7 cellular contexts compared by ENCODE assay signal in the genomic region with DNA sequence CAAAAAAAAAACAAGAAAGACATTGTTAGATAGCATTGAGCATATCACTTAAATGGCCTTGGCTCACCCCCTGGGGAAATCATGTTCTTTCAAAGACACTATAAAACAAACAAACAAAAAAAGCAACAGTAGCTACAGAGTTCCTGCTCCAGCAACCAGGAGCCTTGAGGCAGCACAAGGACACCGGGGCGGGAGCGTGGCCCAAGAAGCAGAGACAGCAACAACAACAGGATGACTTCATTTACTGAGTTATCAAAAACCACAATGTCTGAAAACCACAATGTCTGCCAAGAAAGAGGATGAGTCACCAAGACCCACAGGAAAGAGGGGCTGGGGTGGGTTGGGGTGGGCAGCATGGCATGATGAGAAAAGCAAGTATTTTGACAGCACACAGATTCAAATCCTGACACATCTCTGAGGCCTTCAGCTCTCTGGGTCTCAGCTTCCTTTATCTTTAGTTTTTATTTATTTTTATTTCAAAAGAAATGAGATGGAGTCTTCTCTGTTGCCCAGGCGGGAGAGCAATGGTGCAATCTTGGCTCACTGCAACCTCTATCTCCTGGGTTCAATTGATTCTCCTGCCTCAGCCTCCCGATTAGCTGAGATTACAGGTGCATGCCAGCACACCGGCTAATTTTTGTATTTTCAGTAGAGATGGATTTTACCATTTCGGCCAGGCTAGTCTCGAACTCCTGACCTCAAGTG. TPM values are rescaled to one million over a fixed set of nuclear protein-coding genes. Genes with fewer than 3 reads are reported as not detected.
DNase-seq lines count a peak whose midpoint lies in the region; ATAC-seq and TF ChIP-seq lines count a peak whose summit lies in the region.

No MANE protein-coding gene starts in this region.

- H3K4me1 Mint-ChIP-seq in naive thymus-derived CD4-positive, alpha-beta T cell = peaks cover 21 to 64% (median 32%) of the 10 kb centered on the region in 7 donors

- no peak overlapping the region for H3K4me3 ChIP-seq in astrocyte of the cerebellum (ENCODE audit: low read depth, low read length)
- no peak overlapping the region for H3K4me3 ChIP-seq in naive thymus-derived CD4-positive, alpha-beta T cell (ENCODE audit: low read length)

- intact Hi-C loops in naive thymus-derived CD4-positive, alpha-beta T cell (cut with micrococcal nuclease) = loop anchor here (1.0 to 5.0 kb wide), 10 partner anchors 14 to 340 kb away; partner anchors contain the start of genes ATP2B4 (in 2 of the 2) and LAX1 (in 1 of the 2)

- CTCF ChIA-PET in naive thymus-derived CD4-positive, alpha-beta T cell (lab: Charles Lee) = interaction anchor here (0.6 to 2.7 kb wide), 5 partner anchors 12 to 72 kb away, joined by 3 to 9 read pairs (median 4); partner anchors contain the start of gene ATP2B4

- peaks cover 11 to 21% of the 10 kb centered on the region in 2 donors for H3K4me1 ChIP-seq in naive thymus-derived CD4-positive, alpha-beta T cell (ENCODE audit: control insufficient read depth in 2 of 2, insufficient read depth in 2 of 2, low read length in 2 of 2)

- peaks cover 0 to 2% (median 0%) of the 10 kb centered on the region in 5 donors for H3K27me3 Mint-ChIP-seq in naive thymus-derived CD4-positive, alpha-beta T cell

- peak; percentile 94 for ATAC-seq in naive thymus-derived CD4-positive, alpha-beta T cell
- ATAC-seq in GM21786 (IDR thresholded peaks at IDR 0.05; ENCODE audit: unreplicated experiment) = no peak
- ATAC-seq in HG03025 (IDR thresholded peaks at IDR 0.05; ENCODE audit: low FRiP score, unreplicated experiment) = no peak

- peaks cover 0 to 8% (median 0%) of the 10 kb centered on the region in 5 donors for H3K36me3 Mint-ChIP-seq in naive thymus-derived CD4-positive, alpha-beta T cell

- DNase-seq in HS-5 (ENCODE audit: low read depth) = peak; percentile 93
- DNase-seq in T-helper 22 cell (ENCODE audit: low read depth) = peak; percentile 72
- peak; percentile 57 for DNase-seq in astrocyte of the cerebellum (ENCODE audit: low read depth)
- peak in 8 of 9 donors; percentile 37 to 66 (median 52) for DNase-seq in naive thymus-derived CD4-positive, alpha-beta T cell
- no peak for DNase-seq in NCI-H2029 (lab: John Stamatoyannopoulos, UW)

- no peaks in the 10 kb centered on the region for H3K36me3 ChIP-seq in naive thymus-derived CD4-positive, alpha-beta T cell (ENCODE audit: control insufficient read depth in 2 of 3, insufficient read depth in 3 of 3, low read length in 3 of 3)

- H3K4me3 Mint-ChIP-seq in naive thymus-derived CD4-positive, alpha-beta T cell = peak overlapping the region in 9 of 10 donors; percentile 39 to 81 (median 71)

- in situ Hi-C loops in astrocyte of the cerebellum (cut with HindIII; ENCODE audit: low sequenced_read_pairs) = no loop called here

- no peak overlapping the region for H3K27ac ChIP-seq in naive thymus-derived CD4-positive, alpha-beta T cell (ENCODE audit: low read depth, low read length)

- H3K9me3 ChIP-seq in naive thymus-derived CD4-positive, alpha-beta T cell (ENCODE audit: control insufficient read depth in 2 of 3, low read length in 3 of 3) = no peaks in the 10 kb centered on the region

- TF ChIP-seq CTCF in astrocyte of the cerebellum (IDR thresholded peaks at IDR 0.05; ENCODE audit: low read depth, low read length, missing control alignments) = no peak

- POLR2A ChIA-PET in naive thymus-derived CD4-positive, alpha-beta T cell (lab: Charles Lee) = interaction anchor here (0.9 to 1.5 kb wide), 2 partner anchors 13 to 19 kb away, joined by 7 to 11 read pairs; partner anchors contain the start of gene ATP2B4

- H3K27me3 ChIP-seq in naive thymus-derived CD4-positive, alpha-beta T cell (ENCODE audit: control insufficient read depth in 2 of 2, insufficient read depth in 2 of 2, low read length in 2 of 2) = no peaks in the 10 kb centered on the region

- H3K9me3 Mint-ChIP-seq in naive thymus-derived CD4-positive, alpha-beta T cell = peaks cover 0 to 2% (median 0%) of the 10 kb centered on the region in 11 donors

- peak overlapping the region; percentile 51 to 98 (median 93) for H3K27ac Mint-ChIP-seq in naive thymus-derived CD4-positive, alpha-beta T cell

RNA-seq across cellular contexts. Expression of gene ATP2B4, which starts 19.3 kb away (rescaled TPM):
- 10 to 100 TPM; 29.8 to 84.0 (median 59.9) TPM for total RNA-seq in naive thymus-derived CD4-positive, alpha-beta T cell
- polyA plus RNA-seq in naive thymus-derived CD4-positive, alpha-beta T cell = 10 to 100 TPM; 10.2 to 11.7 TPM
